23 cellular contexts compared by ENCODE assay signal in the genomic region with DNA sequence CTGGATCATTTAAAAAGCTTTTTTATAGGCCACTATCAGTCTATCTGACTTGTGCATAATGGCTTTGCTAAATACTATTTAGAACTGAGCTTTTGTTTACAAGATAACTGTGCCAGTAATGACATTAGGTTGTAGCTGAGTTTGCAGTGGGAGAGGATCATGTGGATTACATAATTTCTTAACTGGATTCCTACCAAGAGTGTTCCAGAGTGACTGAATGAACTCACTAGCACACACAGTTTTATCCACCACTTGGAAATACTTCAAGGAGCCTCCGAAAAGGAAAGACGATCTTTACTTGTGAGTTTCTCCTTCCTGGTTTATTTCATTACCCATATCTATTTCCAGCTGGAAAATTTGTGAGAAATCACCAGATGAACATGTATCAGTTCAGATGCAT. TPM values are rescaled to one million over a fixed set of nuclear protein-coding genes. Genes with fewer than 3 reads are reported as not detected.
DNase-seq lines count a peak whose midpoint lies in the region; TF ChIP-seq lines count a peak whose summit lies in the region.
"Had no signal": no experiment of that assay in that cellular context is flagged by ENCODE, and none has a peak within 500 bp of the region (broad histone marks: within the 10 kb centered on the region; RNA-seq: fewer than 3 reads in every experiment).

No MANE protein-coding gene starts in this region.

- H3K9ac ChIP-seq in mesenchymal stem cell (ENCODE audit: low read length) (peak overlapping the region; percentile 46), Karpas-422 (ENCODE audit: low read length) (no peak overlapping the region)

- H3K9me2 ChIP-seq in Karpas-422 (replicated peaks; ENCODE audit: insufficient read depth, low read length): no peaks in the 10 kb centered on the region

- H2BK5ac ChIP-seq in mesenchymal stem cell (ENCODE audit: low read depth, low read length, poor library complexity, severe bottlenecking): no peak overlapping the region

- H4K8ac ChIP-seq in mesenchymal stem cell (ENCODE audit: low read length): no peak overlapping the region

- no peak overlapping the region for H2BK12ac ChIP-seq in mesenchymal stem cell (ENCODE audit: low read length in 2 of 2)

- no peaks in the 10 kb centered on the region for H3K79me1 ChIP-seq in mesenchymal stem cell (replicated peaks; ENCODE audit: low read length, poor library complexity, severe bottlenecking)

- WGBS in mesenchymal stem cell: 60% methylated on average over 1 of the region's 2 CpGs
- 65% methylated on average over 2 of the region's 2 CpGs for WGBS in thyroid gland, 2 donors

- H3K9me3 ChIP-seq in mesenchymal stem cell (ENCODE audit: control insufficient read depth, low read length) (no peaks in the 10 kb centered on the region), thyroid gland (no peaks in the 10 kb centered on the region), Karpas-422 (ENCODE audit: low read length) (no peaks in the 10 kb centered on the region)
- H3K9me3 ChIP-seq: esophagus squamous epithelium, MG63, prostate gland, suprapubic skin had no signal

- H3K27me3 ChIP-seq in mesenchymal stem cell (ENCODE audit: control insufficient read depth in 1 of 2, insufficient read depth in 1 of 2, low read length in 2 of 2) (peaks cover 0 to 6% of the 10 kb centered on the region in 2 experiments), thyroid gland (no peaks in the 10 kb centered on the region), Karpas-422 (ENCODE audit: low read length) (no peaks in the 10 kb centered on the region)
- H3K27me3 ChIP-seq: esophagus squamous epithelium, MG63, suprapubic skin had no signal

- intact Hi-C loops in thyroid gland (cut with DNase I): no loop called here

- no peaks in the 10 kb centered on the region for H3K36me3 ChIP-seq in mesenchymal stem cell (ENCODE audit: control insufficient read depth in 1 of 2, insufficient read depth in 2 of 2, low read depth in 1 of 2, low read length in 2 of 2)
- no peaks in the 10 kb centered on the region for H3K36me3 ChIP-seq in thyroid gland
- no peaks in the 10 kb centered on the region for H3K36me3 ChIP-seq in Karpas-422 (ENCODE audit: insufficient read depth, low read length)
- H3K36me3 ChIP-seq: esophagus squamous epithelium, MG63, prostate gland, suprapubic skin had no signal

- H2BK15ac ChIP-seq in mesenchymal stem cell (ENCODE audit: low read depth, poor library complexity, severe bottlenecking): no peak overlapping the region

- H3K4me1 ChIP-seq in mesenchymal stem cell (ENCODE audit: control insufficient read depth, insufficient read depth, low read depth, low read length) (no peaks in the 10 kb centered on the region), thyroid gland (no peaks in the 10 kb centered on the region), Karpas-422 (ENCODE audit: low read length) (no peaks in the 10 kb centered on the region)
- H3K4me1 ChIP-seq: prostate gland, suprapubic skin had no signal

- no peak overlapping the region for H3K18ac ChIP-seq in mesenchymal stem cell (ENCODE audit: low read depth in 1 of 2, low read length in 2 of 2)

- H4K91ac ChIP-seq in mesenchymal stem cell (ENCODE audit: low read length): no peak overlapping the region

- H3K23ac ChIP-seq in mesenchymal stem cell (ENCODE audit: low read length in 2 of 2): no peak overlapping the region

- no peak overlapping the region for H3K4me3 ChIP-seq in fibroblast of pulmonary artery (replicated peaks; ENCODE audit: low read depth, low read length)
- H3K4me3 ChIP-seq in mesenchymal stem cell (ENCODE audit: insufficient read depth in 1 of 2, low read depth in 1 of 2, low read length in 2 of 2): peak overlapping the region in 1 of 2 experiments; percentile 41
- H3K4me3 ChIP-seq in thyroid gland (replicated peaks in 1 of 3): no peak overlapping the region
- no peak overlapping the region for H3K4me3 ChIP-seq in Karpas-422 (ENCODE audit: low read length)
- H3K4me3 ChIP-seq: esophagus squamous epithelium, K562, MG63, prostate gland, smooth muscle cell, suprapubic skin had no signal

- no peaks in the 10 kb centered on the region for H3K79me2 ChIP-seq in Karpas-422 (ENCODE audit: low read length)

- H2BK120ac ChIP-seq in mesenchymal stem cell (ENCODE audit: low read depth, low read length): no peak overlapping the region

- no peak overlapping the region for H3K14ac ChIP-seq in mesenchymal stem cell (ENCODE audit: low read length in 2 of 2)

- no peak overlapping the region for H3K4ac ChIP-seq in mesenchymal stem cell (ENCODE audit: low read depth in 1 of 2, low read length in 2 of 2)

- H4K20me1 ChIP-seq in Karpas-422 (ENCODE audit: insufficient read depth, low read depth, low read length): no peaks in the 10 kb centered on the region

- H3K4me2 ChIP-seq in mesenchymal stem cell (ENCODE audit: low read length, poor library complexity, severe bottlenecking) (no peak overlapping the region), Karpas-422 (ENCODE audit: low read depth, low read length, poor library complexity, severe bottlenecking) (no peak overlapping the region)
- H3K4me2 ChIP-seq: smooth muscle cell had no signal

- TF ChIP-seq POLR2A in thyroid gland (IDR thresholded peaks at IDR 0.05): no peak

- TF ChIP-seq CTCF in fibroblast of pulmonary artery (IDR thresholded peaks at IDR 0.05; ENCODE audit: low read length, missing control alignments) (no peak), thyroid gland (IDR thresholded peaks at IDR 0.05) (no peak)

- DNase-seq in AG20443 (ENCODE audit: low spot score) (peak; percentile 44), NCI-H82 (lab: John Stamatoyannopoulos, UW) (peak; percentile 83), fibroblast of pulmonary artery (ENCODE audit: low read depth) (peak; percentile 59), mesenchymal stem cell (no peak), NCI-H1930 (lab: John Stamatoyannopoulos, UW) (no peak), NCI-H446 (lab: John Stamatoyannopoulos, UW) (no peak), thyroid gland (no peak), Karpas-422 (no peak)
- DNase-seq: activated CD4-positive, alpha-beta T cell treated with anti-CD3 and anti-CD28 coated beads, Interleukin-2, amount 50 U/mL, for 48 hours; activated CD8-positive, alpha-beta memory T cell treated with anti-CD3 and anti-CD28 coated beads, Interleukin-2, amount 50 U/mL, for 48 hours; CD4-positive, alpha-beta memory T cell; DMS 273 treated with DMSO at 0.1 percent for 48 hours; esophagus squamous epithelium; head of caudate nucleus; left colon; MG63; naive B cell; NCI-H524 treated with DMSO at 0.1 percent for 48 hours; stimulated activated CD4-positive, alpha-beta T cell treated with anti-CD3 and anti-CD28 coated beads, Interleukin-2, amount 100 ng/mL, for 24 hours had no signal

- H2AFZ ChIP-seq in mesenchymal stem cell (ENCODE audit: low read depth, low read length) (no peak overlapping the region), Karpas-422 (ENCODE audit: low read length) (no peak overlapping the region)

- H2AK5ac ChIP-seq in mesenchymal stem cell (ENCODE audit: low read length, severe bottlenecking): no peak overlapping the region

- no peak overlapping the region for H3K27ac ChIP-seq in mesenchymal stem cell (ENCODE audit: low read length, poor library complexity, severe bottlenecking)
- no peak overlapping the region for H3K27ac ChIP-seq in thyroid gland
- H3K27ac ChIP-seq in Karpas-422 (ENCODE audit: low read length): no peak overlapping the region
- H3K27ac ChIP-seq: esophagus squamous epithelium, prostate gland, suprapubic skin had no signal

RNA-seq across cellular contexts. Expression of a gene that starts 10.9 kb away (rescaled TPM):
- polyA plus RNA-seq in mesenchymal stem cell (2013, experiment 1 of 2): 15.3 TPM
- polyA plus RNA-seq in mesenchymal stem cell (2013, experiment 2 of 2): 16.7 TPM
- 100 to 1,000 TPM; 411 to 622 (median 490) TPM for total RNA-seq in thyroid gland
- total RNA-seq in Karpas-422 (2014; rRNA removed; shearing (Covaris generic); ENCODE audit: low replicate concordance): 137 and 162 TPM in 2 replicates

RNA-seq across cellular contexts. Expression of a gene that starts 49.6 kb away (rescaled TPM):
- polyA plus RNA-seq in mesenchymal stem cell (2013, experiment 1 of 2): 0.01 TPM
- polyA plus RNA-seq in mesenchymal stem cell (2013, experiment 2 of 2): 0.04 TPM
- 10 to 100 TPM; 12.0 to 26.2 (median 17.5) TPM for total RNA-seq in thyroid gland
- not detected in 2 replicates for total RNA-seq in Karpas-422 (2014; rRNA removed; shearing (Covaris generic); ENCODE audit: low replicate concordance)
- total RNA-seq: CD4-positive, alpha-beta memory T cell; smooth muscle cell had no signal
- polyA plus RNA-seq: CD4-positive, alpha-beta memory T cell; smooth muscle cell had no signal

Comparison
In these comparisons a context has a peak if more than half of its experiments do, and no peak if none do; other contexts are left out.
1. DNase-seq: peak in AG20443 (single experiment), NCI-H82 (single experiment) and fibroblast of pulmonary artery (single experiment); none in mesenchymal stem cell (single experiment), NCI-H1930 (0 of 2), NCI-H446 (0 of 2), thyroid gland (0 of 2) and Karpas-422 (single experiment).
2. RNA of a gene that starts 49.6 kb away (total RNA-seq): 12.0 to 26.2 TPM in thyroid gland; not detected in Karpas-422; every median in the first group is over 10 times any median in the second.